Comparison of ENCODE assay signal across 2 cellular contexts in the genomic region with DNA sequence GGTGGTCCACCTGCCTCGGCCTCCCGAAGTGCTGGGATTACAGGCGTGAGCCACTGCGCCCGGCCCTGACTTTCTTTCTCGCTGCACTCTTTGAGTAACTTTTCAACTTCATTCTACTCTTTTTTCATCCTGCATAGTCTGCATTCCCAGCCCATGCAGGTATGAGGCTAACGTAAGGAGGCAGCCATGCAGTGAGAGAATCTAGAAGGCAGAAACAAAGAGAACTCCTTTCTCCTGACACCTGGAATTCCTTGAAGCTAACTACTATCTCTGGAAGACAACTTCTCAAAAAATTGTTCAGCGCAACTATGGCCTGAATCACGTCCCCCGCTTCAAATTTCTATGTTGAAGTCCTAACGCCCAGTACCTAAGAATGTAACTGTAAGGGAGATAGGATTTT.
TF ChIP-seq lines count a peak whose summit lies in the region.

No MANE protein-coding gene starts in this region.

TF ChIP-seq in GM23338, 12 proteins besides CTCF, POLR2A, EP300 and RAD21 (continued from another document):
- TF ChIP-seq, protein P1, sequence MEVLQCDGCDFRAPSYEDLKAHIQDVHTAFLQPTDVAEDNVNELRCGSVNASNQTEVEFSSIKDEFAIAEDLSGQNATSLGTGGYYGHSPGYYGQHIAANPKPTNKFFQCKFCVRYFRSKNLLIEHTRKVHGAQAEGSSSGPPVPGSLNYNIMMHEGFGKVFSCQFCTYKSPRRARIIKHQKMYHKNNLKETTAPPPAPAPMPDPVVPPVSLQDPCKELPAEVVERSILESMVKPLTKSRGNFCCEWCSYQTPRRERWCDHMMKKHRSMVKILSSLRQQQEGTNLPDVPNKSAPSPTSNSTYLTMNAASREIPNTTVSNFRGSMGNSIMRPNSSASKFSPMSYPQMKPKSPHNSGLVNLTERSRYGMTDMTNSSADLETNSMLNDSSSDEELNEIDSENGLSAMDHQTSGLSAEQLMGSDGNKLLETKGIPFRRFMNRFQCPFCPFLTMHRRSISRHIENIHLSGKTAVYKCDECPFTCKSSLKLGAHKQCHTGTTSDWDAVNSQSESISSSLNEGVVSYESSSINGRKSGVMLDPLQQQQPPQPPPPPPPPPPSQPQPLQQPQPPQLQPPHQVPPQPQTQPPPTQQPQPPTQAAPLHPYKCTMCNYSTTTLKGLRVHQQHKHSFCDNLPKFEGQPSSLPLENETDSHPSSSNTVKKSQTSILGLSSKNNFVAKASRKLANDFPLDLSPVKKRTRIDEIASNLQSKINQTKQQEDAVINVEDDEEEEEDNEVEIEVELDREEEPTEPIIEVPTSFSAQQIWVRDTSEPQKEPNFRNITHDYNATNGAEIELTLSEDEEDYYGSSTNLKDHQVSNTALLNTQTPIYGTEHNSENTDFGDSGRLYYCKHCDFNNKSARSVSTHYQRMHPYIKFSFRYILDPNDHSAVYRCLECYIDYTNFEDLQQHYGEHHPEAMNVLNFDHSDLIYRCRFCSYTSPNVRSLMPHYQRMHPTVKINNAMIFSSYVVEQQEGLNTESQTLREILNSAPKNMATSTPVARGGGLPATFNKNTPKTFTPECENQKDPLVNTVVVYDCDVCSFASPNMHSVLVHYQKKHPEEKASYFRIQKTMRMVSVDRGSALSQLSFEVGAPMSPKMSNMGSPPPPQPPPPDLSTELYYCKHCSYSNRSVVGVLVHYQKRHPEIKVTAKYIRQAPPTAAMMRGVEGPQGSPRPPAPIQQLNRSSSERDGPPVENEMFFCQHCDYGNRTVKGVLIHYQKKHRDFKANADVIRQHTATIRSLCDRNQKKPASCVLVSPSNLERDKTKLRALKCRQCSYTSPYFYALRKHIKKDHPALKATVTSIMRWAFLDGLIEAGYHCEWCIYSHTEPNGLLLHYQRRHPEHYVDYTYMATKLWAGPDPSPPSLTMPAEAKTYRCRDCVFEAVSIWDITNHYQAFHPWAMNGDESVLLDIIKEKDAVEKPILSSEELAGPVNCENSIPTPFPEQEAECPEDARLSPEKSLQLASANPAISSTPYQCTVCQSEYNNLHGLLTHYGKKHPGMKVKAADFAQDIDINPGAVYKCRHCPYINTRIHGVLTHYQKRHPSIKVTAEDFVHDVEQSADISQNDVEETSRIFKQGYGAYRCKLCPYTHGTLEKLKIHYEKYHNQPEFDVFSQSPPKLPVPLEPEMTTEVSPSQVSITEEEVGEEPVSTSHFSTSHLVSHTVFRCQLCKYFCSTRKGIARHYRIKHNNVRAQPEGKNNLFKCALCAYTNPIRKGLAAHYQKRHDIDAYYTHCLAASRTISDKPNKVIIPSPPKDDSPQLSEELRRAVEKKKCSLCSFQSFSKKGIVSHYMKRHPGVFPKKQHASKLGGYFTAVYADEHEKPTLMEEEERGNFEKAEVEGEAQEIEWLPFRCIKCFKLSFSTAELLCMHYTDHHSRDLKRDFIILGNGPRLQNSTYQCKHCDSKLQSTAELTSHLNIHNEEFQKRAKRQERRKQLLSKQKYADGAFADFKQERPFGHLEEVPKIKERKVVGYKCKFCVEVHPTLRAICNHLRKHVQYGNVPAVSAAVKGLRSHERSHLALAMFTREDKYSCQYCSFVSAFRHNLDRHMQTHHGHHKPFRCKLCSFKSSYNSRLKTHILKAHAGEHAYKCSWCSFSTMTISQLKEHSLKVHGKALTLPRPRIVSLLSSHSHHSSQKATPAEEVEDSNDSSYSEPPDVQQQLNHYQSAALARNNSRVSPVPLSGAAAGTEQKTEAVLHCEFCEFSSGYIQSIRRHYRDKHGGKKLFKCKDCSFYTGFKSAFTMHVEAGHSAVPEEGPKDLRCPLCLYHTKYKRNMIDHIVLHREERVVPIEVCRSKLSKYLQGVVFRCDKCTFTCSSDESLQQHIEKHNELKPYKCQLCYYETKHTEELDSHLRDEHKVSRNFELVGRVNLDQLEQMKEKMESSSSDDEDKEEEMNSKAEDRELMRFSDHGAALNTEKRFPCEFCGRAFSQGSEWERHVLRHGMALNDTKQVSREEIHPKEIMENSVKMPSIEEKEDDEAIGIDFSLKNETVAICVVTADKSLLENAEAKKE (CRISPR knock-in tag; IDR thresholded peaks at IDR 0.05): no peak
- TF ChIP-seq, protein P2, sequence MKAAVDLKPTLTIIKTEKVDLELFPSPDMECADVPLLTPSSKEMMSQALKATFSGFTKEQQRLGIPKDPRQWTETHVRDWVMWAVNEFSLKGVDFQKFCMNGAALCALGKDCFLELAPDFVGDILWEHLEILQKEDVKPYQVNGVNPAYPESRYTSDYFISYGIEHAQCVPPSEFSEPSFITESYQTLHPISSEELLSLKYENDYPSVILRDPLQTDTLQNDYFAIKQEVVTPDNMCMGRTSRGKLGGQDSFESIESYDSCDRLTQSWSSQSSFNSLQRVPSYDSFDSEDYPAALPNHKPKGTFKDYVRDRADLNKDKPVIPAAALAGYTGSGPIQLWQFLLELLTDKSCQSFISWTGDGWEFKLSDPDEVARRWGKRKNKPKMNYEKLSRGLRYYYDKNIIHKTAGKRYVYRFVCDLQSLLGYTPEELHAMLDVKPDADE (IDR thresholded peaks at IDR 0.05): no peak
- TF ChIP-seq EZH2phosphoT487 (IDR thresholded peaks at IDR 0.05; ENCODE audit: unreplicated experiment) (no peak), CREB1 (CRISPR knock-in tag; IDR thresholded peaks at IDR 0.05; ENCODE audit: low read depth) (no peak), STAT1 (IDR thresholded peaks at IDR 0.05; ENCODE audit: unreplicated experiment) (no peak), ZNF331 (CRISPR knock-in tag; IDR thresholded peaks at IDR 0.05; ENCODE audit: low read depth) (no peak), NANOG (IDR thresholded peaks at IDR 0.05; ENCODE audit: borderline replicate concordance) (no peak), EZH2 (IDR thresholded peaks at IDR 0.05; ENCODE audit: low read depth, unreplicated experiment) (no peak)
- TF ChIP-seq, protein P3, sequence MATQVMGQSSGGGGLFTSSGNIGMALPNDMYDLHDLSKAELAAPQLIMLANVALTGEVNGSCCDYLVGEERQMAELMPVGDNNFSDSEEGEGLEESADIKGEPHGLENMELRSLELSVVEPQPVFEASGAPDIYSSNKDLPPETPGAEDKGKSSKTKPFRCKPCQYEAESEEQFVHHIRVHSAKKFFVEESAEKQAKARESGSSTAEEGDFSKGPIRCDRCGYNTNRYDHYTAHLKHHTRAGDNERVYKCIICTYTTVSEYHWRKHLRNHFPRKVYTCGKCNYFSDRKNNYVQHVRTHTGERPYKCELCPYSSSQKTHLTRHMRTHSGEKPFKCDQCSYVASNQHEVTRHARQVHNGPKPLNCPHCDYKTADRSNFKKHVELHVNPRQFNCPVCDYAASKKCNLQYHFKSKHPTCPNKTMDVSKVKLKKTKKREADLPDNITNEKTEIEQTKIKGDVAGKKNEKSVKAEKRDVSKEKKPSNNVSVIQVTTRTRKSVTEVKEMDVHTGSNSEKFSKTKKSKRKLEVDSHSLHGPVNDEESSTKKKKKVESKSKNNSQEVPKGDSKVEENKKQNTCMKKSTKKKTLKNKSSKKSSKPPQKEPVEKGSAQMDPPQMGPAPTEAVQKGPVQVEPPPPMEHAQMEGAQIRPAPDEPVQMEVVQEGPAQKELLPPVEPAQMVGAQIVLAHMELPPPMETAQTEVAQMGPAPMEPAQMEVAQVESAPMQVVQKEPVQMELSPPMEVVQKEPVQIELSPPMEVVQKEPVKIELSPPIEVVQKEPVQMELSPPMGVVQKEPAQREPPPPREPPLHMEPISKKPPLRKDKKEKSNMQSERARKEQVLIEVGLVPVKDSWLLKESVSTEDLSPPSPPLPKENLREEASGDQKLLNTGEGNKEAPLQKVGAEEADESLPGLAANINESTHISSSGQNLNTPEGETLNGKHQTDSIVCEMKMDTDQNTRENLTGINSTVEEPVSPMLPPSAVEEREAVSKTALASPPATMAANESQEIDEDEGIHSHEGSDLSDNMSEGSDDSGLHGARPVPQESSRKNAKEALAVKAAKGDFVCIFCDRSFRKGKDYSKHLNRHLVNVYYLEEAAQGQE (IDR thresholded peaks at IDR 0.05; ENCODE audit: unreplicated experiment): no peak

TF ChIP-seq in WTC11, 78 proteins besides CTCF, POLR2A, EP300 and RAD21 (continued from another document):
- TF ChIP-seq, protein P4, sequence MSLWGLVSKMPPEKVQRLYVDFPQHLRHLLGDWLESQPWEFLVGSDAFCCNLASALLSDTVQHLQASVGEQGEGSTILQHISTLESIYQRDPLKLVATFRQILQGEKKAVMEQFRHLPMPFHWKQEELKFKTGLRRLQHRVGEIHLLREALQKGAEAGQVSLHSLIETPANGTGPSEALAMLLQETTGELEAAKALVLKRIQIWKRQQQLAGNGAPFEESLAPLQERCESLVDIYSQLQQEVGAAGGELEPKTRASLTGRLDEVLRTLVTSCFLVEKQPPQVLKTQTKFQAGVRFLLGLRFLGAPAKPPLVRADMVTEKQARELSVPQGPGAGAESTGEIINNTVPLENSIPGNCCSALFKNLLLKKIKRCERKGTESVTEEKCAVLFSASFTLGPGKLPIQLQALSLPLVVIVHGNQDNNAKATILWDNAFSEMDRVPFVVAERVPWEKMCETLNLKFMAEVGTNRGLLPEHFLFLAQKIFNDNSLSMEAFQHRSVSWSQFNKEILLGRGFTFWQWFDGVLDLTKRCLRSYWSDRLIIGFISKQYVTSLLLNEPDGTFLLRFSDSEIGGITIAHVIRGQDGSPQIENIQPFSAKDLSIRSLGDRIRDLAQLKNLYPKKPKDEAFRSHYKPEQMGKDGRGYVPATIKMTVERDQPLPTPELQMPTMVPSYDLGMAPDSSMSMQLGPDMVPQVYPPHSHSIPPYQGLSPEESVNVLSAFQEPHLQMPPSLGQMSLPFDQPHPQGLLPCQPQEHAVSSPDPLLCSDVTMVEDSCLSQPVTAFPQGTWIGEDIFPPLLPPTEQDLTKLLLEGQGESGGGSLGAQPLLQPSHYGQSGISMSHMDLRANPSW (CRISPR knock-in tag; conservative IDR thresholded peaks at IDR 0.05; ENCODE audit: low read depth): no peak
- TF ChIP-seq, protein P5, sequence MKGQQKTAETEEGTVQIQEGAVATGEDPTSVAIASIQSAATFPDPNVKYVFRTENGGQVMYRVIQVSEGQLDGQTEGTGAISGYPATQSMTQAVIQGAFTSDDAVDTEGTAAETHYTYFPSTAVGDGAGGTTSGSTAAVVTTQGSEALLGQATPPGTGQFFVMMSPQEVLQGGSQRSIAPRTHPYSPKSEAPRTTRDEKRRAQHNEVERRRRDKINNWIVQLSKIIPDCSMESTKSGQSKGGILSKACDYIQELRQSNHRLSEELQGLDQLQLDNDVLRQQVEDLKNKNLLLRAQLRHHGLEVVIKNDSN (CRISPR knock-in tag; IDR thresholded peaks at IDR 0.05): no peak
